ENCODE assay signal across 20 cellular contexts in the genomic region with DNA sequence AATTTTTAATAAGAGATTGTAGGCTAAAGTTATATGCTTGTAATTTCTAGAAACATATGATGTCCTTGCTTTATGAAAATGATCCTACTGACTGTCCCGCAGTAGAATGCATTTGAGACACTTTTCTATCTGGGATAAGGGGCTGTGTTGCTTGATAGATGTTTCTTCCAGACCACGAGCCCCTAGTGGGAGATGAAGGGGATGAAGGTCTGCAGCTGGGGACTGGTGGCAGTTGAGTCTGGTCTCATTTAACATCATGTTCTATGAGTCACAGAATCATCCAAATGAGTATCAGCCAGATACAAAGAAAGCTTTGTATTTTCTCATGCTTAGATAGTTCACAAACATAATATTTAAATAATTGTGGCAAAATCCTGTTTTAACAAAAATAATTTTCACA.
A peak's percentile ranks its signal among the peaks of the same experiment; 100 is the strongest.
DNase-seq lines count a peak whose midpoint lies in the region; ATAC-seq and TF ChIP-seq lines count a peak whose summit lies in the region.
"Had no signal": no experiment of that assay in that cellular context is flagged by ENCODE, and none has a peak within 500 bp of the region (broad histone marks: within the 10 kb centered on the region; RNA-seq: fewer than 3 reads in every experiment).

No MANE protein-coding gene starts in this region.

- no peak overlapping the region for H3K4me3 Mint-ChIP-seq in glutamatergic neuron (ENCODE audit: unreplicated experiment)
- H3K4me3 Mint-ChIP-seq: CD8-positive, alpha-beta T cell; dendritic cell treated with granulocyte-macrophage colony-stimulating factor and Interleukin-4, amounts not matched to agents 40 ng/mL and 50 ng/mL, for 4 days; nephron had no signal

- H2AK9ac ChIP-seq in IMR-90 (replicated peaks; ENCODE audit: low read depth, low read length, poor library complexity) = no peak overlapping the region

- H3K4me1 ChIP-seq in IMR-90 (ENCODE audit: control insufficient read depth, insufficient read depth, low read length) (peaks cover 6% of the 10 kb centered on the region), mammary epithelial cell (ENCODE audit: insufficient read depth, low read length) (peaks cover 39% of the 10 kb centered on the region)
- H3K4me1 ChIP-seq: testis had no signal

- no peaks in the 10 kb centered on the region for H3K79me2 ChIP-seq in mammary epithelial cell (ENCODE audit: insufficient read depth, low read length)

- H2BK20ac ChIP-seq in IMR-90 (ENCODE audit: low read depth, low read length) = no peak overlapping the region

- H3K27ac Mint-ChIP-seq in glutamatergic neuron (ENCODE audit: unreplicated experiment) = no peak overlapping the region
- H3K27ac Mint-ChIP-seq: CD8-positive, alpha-beta T cell; dendritic cell treated with granulocyte-macrophage colony-stimulating factor and Interleukin-4, amounts not matched to agents 40 ng/mL and 50 ng/mL, for 4 days; nephron had no signal

- H3K4ac ChIP-seq in IMR-90 (ENCODE audit: low read depth, low read length) = no peak overlapping the region

- no peaks in the 10 kb centered on the region for H3K27me3 ChIP-seq in IMR-90 (ENCODE audit: control insufficient read depth, insufficient read depth, low read length)
- no peaks in the 10 kb centered on the region for H3K27me3 ChIP-seq in mammary epithelial cell (ENCODE audit: insufficient read depth, low read length)
- H3K27me3 ChIP-seq: MG63, testis had no signal

- H3K4me3 ChIP-seq in IMR-90 (ENCODE audit: insufficient read depth, low read depth, low read length) (no peak overlapping the region), mammary epithelial cell (replicated peaks in 1 of 3; ENCODE audit: insufficient read depth in 1 of 3, low read depth in 2 of 3, low read length in 3 of 3) (no peak overlapping the region), retinal pigment epithelial cell (ENCODE audit: low read length) (no peak overlapping the region)
- H3K4me3 ChIP-seq: HAP-1, MG63, testis had no signal

- BruUV-seq in IMR-90 (replicated peaks; lab: Mats Ljungman, UMichigan) (TSS peak; percentile 52), mammary epithelial cell (replicated peaks; lab: Mats Ljungman, UMichigan) (no TSS peak)

- no peaks in the 10 kb centered on the region for H3K4me1 Mint-ChIP-seq in glutamatergic neuron (ENCODE audit: low read depth, unreplicated experiment)

- no peak overlapping the region for H3K56ac ChIP-seq in IMR-90 (ENCODE audit: extremely low read depth, insufficient read depth, low read length)

- no peak overlapping the region for H2BK5ac ChIP-seq in IMR-90 (ENCODE audit: low read depth, low read length, poor library complexity, severe bottlenecking)

- H3K14ac ChIP-seq in IMR-90 (replicated peaks; ENCODE audit: low read depth, low read length) = no peak overlapping the region

- peaks cover 17% of the 10 kb centered on the region for H3K36me3 ChIP-seq in IMR-90 (ENCODE audit: control insufficient read depth, insufficient read depth, low read length)
- H3K36me3 ChIP-seq in mammary epithelial cell (ENCODE audit: insufficient read depth, low read length) = no peaks in the 10 kb centered on the region
- H3K36me3 ChIP-seq: HAP-1 had no signal

- peaks cover 9% of the 10 kb centered on the region; the same call in 1 of the 2 replicates for H3K9me1 ChIP-seq in IMR-90 (ENCODE audit: insufficient read depth, low read length)

- in situ Hi-C loops in Caki2 (cut with HindIII; ENCODE audit: low pct_unique_long_range_greater_than_20kb, low sequenced_read_pairs) (no loop called here), IMR-90 (cut with MboI; ENCODE audit: low sequenced_read_pairs) (no loop called here), mammary epithelial cell (cut with MboI; ENCODE audit: low sequenced_read_pairs in 2 of 2) (no loop called here)

- H3K36me3 Mint-ChIP-seq in glutamatergic neuron (ENCODE audit: unreplicated experiment) = no peaks in the 10 kb centered on the region
- H3K36me3 Mint-ChIP-seq: CD8-positive, alpha-beta T cell had no signal

- no peaks in the 10 kb centered on the region for H3K27me3 Mint-ChIP-seq in glutamatergic neuron (ENCODE audit: unreplicated experiment)
- H3K27me3 Mint-ChIP-seq: dendritic cell treated with granulocyte-macrophage colony-stimulating factor and Interleukin-4, amounts not matched to agents 40 ng/mL and 50 ng/mL, for 4 days had no signal

- WGBS in IMR-90 (ENCODE audit: extremely low coverage in 2 of 2, insufficient read length in 1 of 2), 2 experiments = no CpG with 5 or more reads among the region's 2 CpGs
- 63% methylated on average over 2 of the region's 2 CpGs for WGBS in mammary epithelial cell (ENCODE audit: low coverage, missing lambda C conversion rate)

- intact Hi-C loops in IMR-90 (cut with micrococcal nuclease) (no loop called here), mammary epithelial cell (cut with micrococcal nuclease) (no loop called here)

- H3K27ac ChIP-seq in IMR-90 (ENCODE audit: insufficient read depth, low read length) = no peak overlapping the region
- peak overlapping the region; percentile 69 for H3K27ac ChIP-seq in mammary epithelial cell (ENCODE audit: insufficient read depth, low read depth, low read length)
- H3K27ac ChIP-seq: testis had no signal

- dilution Hi-C loops in IMR-90 (cut with HindIII; ENCODE audit: low sequenced_read_pairs, unreplicated experiment) (no loop called here), mammary epithelial cell (cut with HindIII; ENCODE audit: low sequenced_read_pairs) (no loop called here)

- H3K9ac ChIP-seq in IMR-90 (ENCODE audit: low read depth, low read length) (no peak overlapping the region), mammary epithelial cell (ENCODE audit: insufficient read depth, low read length) (no peak overlapping the region)

- no peaks in the 10 kb centered on the region for H3K9me3 Mint-ChIP-seq in glutamatergic neuron (ENCODE audit: unreplicated experiment)
- H3K9me3 Mint-ChIP-seq: CD8-positive, alpha-beta T cell; dendritic cell treated with granulocyte-macrophage colony-stimulating factor and Interleukin-4, amounts not matched to agents 40 ng/mL and 50 ng/mL, for 4 days; nephron had no signal

- peak; percentile 18 for DNase-seq in Caki2 (ENCODE audit: low read depth)
- DNase-seq in IMR-90 = peak; percentile 66
- DNase-seq in mammary epithelial cell = peak; percentile 63
- no peak for DNase-seq in retinal pigment epithelial cell (ENCODE audit: low read depth)
- DNase-seq in glutamatergic neuron = no peak
- DNase-seq in COLO668 (lab: John Stamatoyannopoulos, UW; ENCODE audit: unreplicated experiment) = no peak
- DNase-seq: activated CD4-positive, alpha-beta T cell treated with anti-CD3 and anti-CD28 coated beads for 4 hours; CD8-positive, alpha-beta T cell; DMS79; hypothalamus; mesenchymal stem cell; MG63; NCI-H748 treated with DMSO at 0.1 percent for 48 hours; posterior cingulate gyrus; SHP77 treated with DMSO at 0.1 percent for 48 hours; testis had no signal

- H3K79me1 ChIP-seq in IMR-90 (ENCODE audit: low read depth in 1 of 2, low read length in 2 of 2) = no peaks in the 10 kb centered on the region

- TF ChIP-seq RAD21 in IMR-90 (IDR thresholded peaks at IDR 0.05; ENCODE audit: low read length) = no peak

- CTCF ChIA-PET in IMR-90 (lab: Yijun Ruan, JAX) = no interaction called here
- CTCF ChIA-PET in mammary epithelial cell (lab: Charles Lee; ENCODE audit: low non-redundant PET) = no interaction called here

- H4K5ac ChIP-seq in IMR-90 (ENCODE audit: low read depth, low read length) = no peak overlapping the region

- no peak overlapping the region for H2AFZ ChIP-seq in IMR-90 (replicated peaks; ENCODE audit: low read length, poor library complexity)
- no peak overlapping the region for H2AFZ ChIP-seq in mammary epithelial cell (ENCODE audit: low read depth, low read length)

- POLR2A ChIA-PET in IMR-90 (lab: Charles Lee; ENCODE audit: unreplicated experiment) = interaction anchor here (0.5 to 0.6 kb wide), 2 partner anchors 113 to 199 kb away, joined by 3 to 4 read pairs; no protein-coding TSS in a partner anchor

- H3K9me3 ChIP-seq in IMR-90 (ENCODE audit: control insufficient read depth, insufficient read depth, low read length) (no peaks in the 10 kb centered on the region), mammary epithelial cell (replicated peaks; ENCODE audit: insufficient read depth, low read length) (no peaks in the 10 kb centered on the region)
- H3K9me3 ChIP-seq: HAP-1, MG63, testis had no signal

- no peak overlapping the region for H3K23ac ChIP-seq in IMR-90 (ENCODE audit: low read depth, low read length)

- no peak overlapping the region for H2AK5ac ChIP-seq in IMR-90 (ENCODE audit: low read depth, low read length)

- no peak overlapping the region for H4K8ac ChIP-seq in IMR-90 (ENCODE audit: low read depth in 2 of 2, low read length in 2 of 2)

- no peak for TF ChIP-seq POLR2A in IMR-90 (IDR thresholded peaks at IDR 0.05; ENCODE audit: low read depth, low read length)

- H4K91ac ChIP-seq in IMR-90 (ENCODE audit: insufficient read depth, low read depth, low read length) = no peak overlapping the region

- no peak overlapping the region for H2BK120ac ChIP-seq in IMR-90 (ENCODE audit: low read depth, low read length)

- ATAC-seq in IMR-90 (ENCODE audit: low read depth) (peak; percentile 66), HG02763 (IDR thresholded peaks at IDR 0.05; ENCODE audit: unreplicated experiment) (no peak)
- ATAC-seq: CD8-positive, alpha-beta T cell had no signal

- H2BK15ac ChIP-seq in IMR-90 (ENCODE audit: low read depth, low read length) = no peak overlapping the region

- H3K18ac ChIP-seq in IMR-90 (ENCODE audit: low read depth, low read length) = no peak overlapping the region

- H4K20me1 ChIP-seq in IMR-90 (ENCODE audit: insufficient read depth, low read length) (peaks cover 7% of the 10 kb centered on the region; the same call in 1 of the 2 replicates), mammary epithelial cell (ENCODE audit: insufficient read depth, low read length) (no peaks in the 10 kb centered on the region)

- no peak overlapping the region for H3K4me2 ChIP-seq in IMR-90 (ENCODE audit: low read depth, low read length)
- peak overlapping the region; percentile 39 for H3K4me2 ChIP-seq in mammary epithelial cell (ENCODE audit: insufficient read depth, low read depth, low read length)

- TF ChIP-seq CTCF in IMR-90 (conservative IDR thresholded peaks at IDR 0.05; ENCODE audit: low read depth, low read length) (no peak), mammary epithelial cell (conservative IDR thresholded peaks at IDR 0.05 in 1 of 2, IDR thresholded peaks at IDR 0.05 in 1 of 2; ENCODE audit: extremely low read depth in 1 of 2, insufficient read depth in 1 of 2, low read depth in 1 of 2, low read length in 2 of 2) (no peak), retinal pigment epithelial cell (conservative IDR thresholded peaks at IDR 0.05; ENCODE audit: low read depth, low read length) (peak; percentile 10), glutamatergic neuron (IDR thresholded peaks at IDR 0.05; ENCODE audit: partially characterized antibody, unreplicated experiment) (no peak)

TF ChIP-seq in IMR-90, 13 proteins besides CTCF, POLR2A, EP300 and RAD21 (continues in another document):
- no peak for TF ChIP-seq RCOR1 (IDR thresholded peaks at IDR 0.05; ENCODE audit: insufficient replicate concordance, low read length)
- no peak for TF ChIP-seq MXI1 (IDR thresholded peaks at IDR 0.05; ENCODE audit: borderline replicate concordance, low read depth, low read length)
- TF ChIP-seq NFE2L2 (IDR thresholded peaks at IDR 0.05; ENCODE audit: low read depth, low read length) = no peak
- TF ChIP-seq BHLHE40 (IDR thresholded peaks at IDR 0.05; ENCODE audit: low read depth, low read length) = no peak

Comparison
In these comparisons a context has a peak if more than half of its experiments do, and no peak if none do; other contexts are left out.
1. DNase-seq: peak in Caki2 (single experiment), IMR-90 (single experiment) and mammary epithelial cell (single experiment); none in retinal pigment epithelial cell (single experiment), glutamatergic neuron (single experiment) and COLO668 (single experiment).